ENCODE assay signal across 8 cellular contexts in genomic region chrX:154428176-154429171, GRCh38. TPM values are rescaled to one million over a fixed set of nuclear protein-coding genes. Genes with fewer than 3 reads are reported as not detected.
DNase-seq lines count a peak whose midpoint lies in the region; ATAC-seq and TF ChIP-seq lines count a peak whose summit lies in the region.

TSS of gene ATP6AP1 (plus strand) at chrX:154428677. CDS start at chrX:154428693, 16 bp downstream.

- TF ChIP-seq CTCF in AG10803 (conservative IDR thresholded peaks at IDR 0.05; ENCODE audit: low read length) (no peak), choroid plexus epithelial cell (conservative IDR thresholded peaks at IDR 0.05; ENCODE audit: low read depth, low read length) (no peak)

- H3K4me3 Mint-ChIP-seq in activated CD4-positive, alpha-beta T cell treated with anti-CD3 and anti-CD28 coated beads for 36 hours: peak within 1 kb of the TSS; percentile 77

- peaks cover 26% of the 10 kb centered on the region for H3K4me1 Mint-ChIP-seq in activated CD4-positive, alpha-beta T cell treated with anti-CD3 and anti-CD28 coated beads for 36 hours

- H3K4me3 ChIP-seq in AG10803 (ENCODE audit: low read length) (peak within 1 kb of the TSS; percentile 67), choroid plexus epithelial cell (ENCODE audit: low read depth, low read length) (peak within 1 kb of the TSS; percentile 71)

- CTCF ChIA-PET in activated CD4-positive, alpha-beta T cell treated with anti-CD3 and anti-CD28 coated beads for 36 hours (lab: Charles Lee): interaction anchor here (0.5 to 0.7 kb wide), 2 partner anchors 31 to 792 kb away, joined by 3 to 4 read pairs; no protein-coding TSS in a partner anchor

- peaks cover 2% of the 10 kb centered on the region for H3K36me3 Mint-ChIP-seq in activated CD4-positive, alpha-beta T cell treated with anti-CD3 and anti-CD28 coated beads for 36 hours (ENCODE audit: low read depth)

- H3K27me3 Mint-ChIP-seq in activated CD4-positive, alpha-beta T cell treated with anti-CD3 and anti-CD28 coated beads for 36 hours: no peaks in the 10 kb centered on the region

- H3K27ac Mint-ChIP-seq in activated CD4-positive, alpha-beta T cell treated with anti-CD3 and anti-CD28 coated beads for 36 hours: peak within 1 kb of the TSS; percentile 65

- POLR2A ChIA-PET in activated CD4-positive, alpha-beta T cell treated with anti-CD3 and anti-CD28 coated beads for 36 hours (lab: Charles Lee): interaction anchor here (1.0 kb wide), 1 partner anchor 17 kb away, joined by 4 read pairs; the partner anchor contains the start of gene TAFAZZIN

- H3K9me3 Mint-ChIP-seq in activated CD4-positive, alpha-beta T cell treated with anti-CD3 and anti-CD28 coated beads for 36 hours (ENCODE audit: low read depth): no peaks in the 10 kb centered on the region

- peak; percentile 95 for ATAC-seq in GM19035 (IDR thresholded peaks at IDR 0.05; ENCODE audit: unreplicated experiment)
- peak; percentile 97 for ATAC-seq in HG03354 (IDR thresholded peaks at IDR 0.05; ENCODE audit: poor library complexity, severe bottlenecking, unreplicated experiment)
- ATAC-seq in activated CD4-positive, alpha-beta T cell treated with anti-CD3 and anti-CD28 coated beads for 36 hours: peak; percentile 99

- intact Hi-C loops in activated CD4-positive, alpha-beta T cell treated with anti-CD3 and anti-CD28 coated beads for 36 hours (cut with DNase I, micrococcal nuclease): loop anchor here (1.0 to 5.0 kb wide), 5 partner anchors 16 to 456 kb away; partner anchors contain the start of genes HCFC1 (in 1 of the 2), RPL10 (in 1 of the 2), SLC10A3 (in 1 of the 2) and TAFAZZIN (in 1 of the 2)

- DNase-seq in AG10803 (ENCODE audit: low read depth) (peak; percentile 95), NCI-H510A (lab: John Stamatoyannopoulos, UW) (peak; percentile 84), choroid plexus epithelial cell (ENCODE audit: low read depth) (peak; percentile 96), kidney tubule cell (ENCODE audit: low spot score) (peak; percentile 92)
- DNase-seq in activated CD4-positive, alpha-beta T cell treated with anti-CD3 and anti-CD28 coated beads for 36 hours: peak; percentile 94
- DNase-seq in stimulated activated CD4-positive, alpha-beta T cell treated with anti-CD3 and anti-CD28 coated beads, Interleukin-1b, Interleukin-23, amount 100 ng/mL, for 24 hours (ENCODE audit: low read depth in 4 of 4, low spot score in 1 of 4): peak; percentile 59 to 85 (median 70)

RNA-seq across cellular contexts. Expression of gene ATP6AP1, which starts in this region (rescaled TPM):
- 10 to 100 TPM; 25.6 to 28.6 TPM for total RNA-seq in activated CD4-positive, alpha-beta T cell treated with anti-CD3 and anti-CD28 coated beads for 36 hours

Comparison
In these comparisons a context has a peak if more than half of its experiments do, and no peak if none do; other contexts are left out.
1. Peak in every context shown above with its lines: DNase-seq, ATAC-seq and H3K4me3 ChIP-seq.